Comparison of ENCODE assay signal across 8 cellular contexts in genomic region chr17:46942441-46943217, GRCh38. TPM values are rescaled to one million over a fixed set of nuclear protein-coding genes. Genes with fewer than 3 reads are reported as not detected.
DNase-seq lines count a peak whose midpoint lies in the region; ATAC-seq lines count a peak whose summit lies in the region.

No MANE protein-coding gene starts in this region.

- H3K9me3 ChIP-seq in BLaER1: no peaks in the 10 kb centered on the region

- no peaks in the 10 kb centered on the region for H3K27me3 Mint-ChIP-seq in activated CD4-positive, alpha-beta T cell treated with anti-CD3 and anti-CD28 coated beads, Interleukin-2, amount 10 ng/mL, durations not matched to agents 24 days and 14 days

- H3K4me3 ChIP-seq in BLaER1 (no peak overlapping the region), H7 (ENCODE audit: insufficient read depth, low read depth, low read length) (no peak overlapping the region)

- no peak overlapping the region for H3K9ac ChIP-seq in BLaER1

- peaks cover 51% of the 10 kb centered on the region for H4K20me1 ChIP-seq in BLaER1

- ATAC-seq in stimulated activated naive CD8-positive, alpha-beta T cell treated with anti-CD3 and anti-CD28 coated beads, Interleukin-15, Interleukin-2, amounts not matched to agents 100 U/mL and 50 U/mL, for 24 hours: peak; percentile 21

- H3K4me1 Mint-ChIP-seq in activated CD4-positive, alpha-beta T cell treated with anti-CD3 and anti-CD28 coated beads, Interleukin-2, amount 10 ng/mL, durations not matched to agents 24 days and 14 days: peaks cover 9% of the 10 kb centered on the region

- no peaks in the 10 kb centered on the region for H3K27me3 ChIP-seq in BLaER1
- no peaks in the 10 kb centered on the region; the same call in 1 of the 2 replicates for H3K27me3 ChIP-seq in H7 (ENCODE audit: control insufficient read depth, insufficient read depth, low read length)

- H3K27ac ChIP-seq in BLaER1: 0 out of 2 replicates have a peak overlapping the region, but pooled peaks have one; percentile 3

- no peaks in the 10 kb centered on the region for H3K9me3 Mint-ChIP-seq in activated CD4-positive, alpha-beta T cell treated with anti-CD3 and anti-CD28 coated beads, Interleukin-2, amount 10 ng/mL, durations not matched to agents 24 days and 14 days

- peak overlapping the region; percentile 56 for H3K27ac Mint-ChIP-seq in activated CD4-positive, alpha-beta T cell treated with anti-CD3 and anti-CD28 coated beads, Interleukin-2, amount 10 ng/mL, durations not matched to agents 24 days and 14 days

- H3K4me3 Mint-ChIP-seq in activated CD4-positive, alpha-beta T cell treated with anti-CD3 and anti-CD28 coated beads, Interleukin-2, amount 10 ng/mL, durations not matched to agents 24 days and 14 days: no peak overlapping the region

- intact Hi-C loops in activated CD4-positive, alpha-beta T cell treated with anti-CD3 and anti-CD28 coated beads, Interleukin-2, amount 10 ng/mL, durations not matched to agents 24 days and 14 days (cut with micrococcal nuclease): loop anchor here (5.0 to 10.0 kb wide), 2 partner anchors 60 to 98 kb away; no protein-coding TSS in a partner anchor

- H3K36me3 Mint-ChIP-seq in activated CD4-positive, alpha-beta T cell treated with anti-CD3 and anti-CD28 coated beads, Interleukin-2, amount 10 ng/mL, durations not matched to agents 24 days and 14 days (ENCODE audit: low read depth): peaks cover 29% of the 10 kb centered on the region

- peaks cover 45% of the 10 kb centered on the region for H3K36me3 ChIP-seq in BLaER1
- peaks cover 17% of the 10 kb centered on the region for H3K36me3 ChIP-seq in H7 (replicated peaks; ENCODE audit: control insufficient read depth, insufficient read depth, low read length)

- H3K4me2 ChIP-seq in BLaER1: peak overlapping the region; percentile 68

- H3K4me1 ChIP-seq in BLaER1: peaks cover 45% of the 10 kb centered on the region

- DNase-seq in H7 (peak; percentile 87), NCI-H460 (ENCODE audit: extremely low read depth, low read depth) (peak; percentile 67), lung microvascular endothelial cell (ENCODE audit: low read depth in 2 of 2) (peak; percentile 78), mesenteric fat pad (ENCODE audit: low spot score) (no peak)
- DNase-seq in activated CD4-positive, alpha-beta T cell treated with anti-CD3 and anti-CD28 coated beads, Interleukin-2, amount 10 ng/mL, durations not matched to agents 24 days and 14 days: peak; percentile 84
- DNase-seq in effector CD4-positive, alpha-beta T cell: peak; percentile 20
- DNase-seq in stimulated activated naive CD8-positive, alpha-beta T cell treated with anti-CD3 and anti-CD28 coated beads, Interleukin-15, Interleukin-2, amounts not matched to agents 100 U/mL and 50 U/mL, for 24 hours: peak; percentile 71

RNA-seq across cellular contexts. Expression of gene GOSR2, which starts 19.7 kb away (rescaled TPM):
- 23.2 and 25.9 TPM in 2 replicates for total RNA-seq in H7 (2014; rRNA removed; shearing (Covaris generic))
- total RNA-seq in NCI-H460 (2014; rRNA removed; shearing (Covaris generic)): 26.2 and 29.0 TPM in 2 replicates
- polyA plus RNA-seq in NCI-H460 (2014; cell fraction: nucleus; rRNA removed): 36.2 and 39.6 TPM in 2 replicates
- 57.9 and 62.2 TPM in 2 replicates for total RNA-seq in activated CD4-positive, alpha-beta T cell treated with anti-CD3 and anti-CD28 coated beads, Interleukin-2, amount 10 ng/mL, durations not matched to agents 24 days and 14 days
- total RNA-seq in lung microvascular endothelial cell (32.3 and 32.9 TPM in 2 replicates), mesenteric fat pad (60.8 TPM)

RNA-seq across cellular contexts. Expression of gene RPRML, which starts 36.4 kb away (rescaled TPM):
- total RNA-seq in H7 (2014; rRNA removed; shearing (Covaris generic)): 1.8 TPM in 2 replicates
- not detected in 2 replicates for total RNA-seq in NCI-H460 (2014; rRNA removed; shearing (Covaris generic))
- polyA plus RNA-seq in NCI-H460 (2014; cell fraction: nucleus; rRNA removed): not detected in 2 replicates
- not detected in 2 replicates for total RNA-seq in activated CD4-positive, alpha-beta T cell treated with anti-CD3 and anti-CD28 coated beads, Interleukin-2, amount 10 ng/mL, durations not matched to agents 24 days and 14 days
- total RNA-seq in lung microvascular endothelial cell (not detected in 2 replicates), mesenteric fat pad (not detected)
